Comparison of ENCODE assay signal across 8 cellular contexts in genomic region chr2:86764661-86765307, GRCh38. TPM values are rescaled to one million over a fixed set of nuclear protein-coding genes. Genes with fewer than 3 reads are reported as not detected.
DNase-seq lines count a peak whose midpoint lies in the region; ATAC-seq and TF ChIP-seq lines count a peak whose summit lies in the region.

No MANE protein-coding gene starts in this region.

- H3K4me1 ChIP-seq in lower lobe of right lung (peaks cover 12% of the 10 kb centered on the region), vagina (no peaks in the 10 kb centered on the region)

- H3K27me3 ChIP-seq in AG04450 (ENCODE audit: control insufficient read depth, insufficient read depth, low read length) (no peaks in the 10 kb centered on the region), lower lobe of right lung (ENCODE audit: low read depth) (no peaks in the 10 kb centered on the region), vagina (no peaks in the 10 kb centered on the region)

- TF ChIP-seq CTCF in AG04450 (IDR thresholded peaks at IDR 0.05; ENCODE audit: low read depth, low read length): peak; percentile 77
- TF ChIP-seq CTCF in GM10248 (IDR thresholded peaks at IDR 0.05; ENCODE audit: control extremely low read depth, extremely low read depth, low read depth, missing control alignments): peak; percentile 59
- peak; percentile 70 for TF ChIP-seq CTCF in lower lobe of right lung (IDR thresholded peaks at IDR 0.05)
- peak in 2 of 3 experiments; percentile 47 to 59 for TF ChIP-seq CTCF in vagina (IDR thresholded peaks at IDR 0.05)

- H3K36me3 ChIP-seq in lower lobe of right lung: peaks cover 26% of the 10 kb centered on the region
- H3K36me3 ChIP-seq in vagina: peaks cover 0 to 9% of the 10 kb centered on the region in 2 donors

- intact Hi-C loops in lower lobe of right lung (cut with DNase I): no loop called here
- intact Hi-C loops in vagina (cut with DNase I): no loop called here

- ATAC-seq in HG03565 (IDR thresholded peaks at IDR 0.05; ENCODE audit: unreplicated experiment) (peak; percentile 72), lower lobe of right lung (peak; percentile 45 to 65), HG02970 (IDR thresholded peaks at IDR 0.05; ENCODE audit: low FRiP score, unreplicated experiment) (no peak)

- TF ChIP-seq POLR2A in vagina (IDR thresholded peaks at IDR 0.05): no peak

- no peaks in the 10 kb centered on the region for H3K9me3 ChIP-seq in AG04450 (ENCODE audit: control insufficient read depth, insufficient read depth, low read length)
- H3K9me3 ChIP-seq in lower lobe of right lung: no peaks in the 10 kb centered on the region
- no peaks in the 10 kb centered on the region for H3K9me3 ChIP-seq in vagina

- POLR2A ChIA-PET in AG04450 (lab: Yijun Ruan, JAX): no interaction called here
- POLR2A ChIA-PET in GM10248 (lab: Yijun Ruan, JAX): no interaction called here

- DNase-seq in AG04450 (ENCODE audit: low read depth, low spot score): peak; percentile 15
- DNase-seq in GM10248 (ENCODE audit: extremely low spot score): peak; percentile 60
- peak; percentile 47 for DNase-seq in RPMI7951 (ENCODE audit: low read depth)
- peak; percentile 19 for DNase-seq in dedifferentiated amniotic fluid mesenchymal stem cell (ENCODE audit: extremely low spot score)
- no peak for DNase-seq in lower lobe of right lung
- DNase-seq in vagina (ENCODE audit: extremely low spot score in 2 of 2): no peak

- CTCF ChIA-PET in AG04450 (lab: Charles Lee) (interaction anchor here (0.6 to 2.7 kb wide), 14 partner anchors 8 to 143 kb away, joined by 3 to 51 read pairs (median 6); no protein-coding TSS in a partner anchor), GM10248 (lab: Yijun Ruan, JAX) (interaction anchor here (0.6 to 6.2 kb wide), 18 partner anchors 8 to 63 kb away, joined by 3 to 57 read pairs (median 5); no protein-coding TSS in a partner anchor)

- H3K27ac ChIP-seq in AG04450 (ENCODE audit: low read depth, low read length) (no peak overlapping the region), lower lobe of right lung (no peak overlapping the region), vagina (no peak overlapping the region)

- H3K4me3 ChIP-seq in AG04450 (ENCODE audit: low read depth, low read length): no peak overlapping the region
- no peak overlapping the region for H3K4me3 ChIP-seq in lower lobe of right lung
- no peak overlapping the region for H3K4me3 ChIP-seq in vagina

RNA-seq across cellular contexts. Expression of gene CD8A, which starts 25.9 kb away (rescaled TPM):
- polyA plus RNA-seq in AG04450 (2011; rRNA removed): not detected in 2 replicates
- 0.09 TPM in 1 of 2 replicates, not detected in the other for polyA minus RNA-seq in AG04450 (2011; rRNA and poly(A)+ RNA removed)
- total RNA-seq in RPMI7951 (2014; rRNA removed; shearing (Covaris generic)): not detected in 2 replicates
- total RNA-seq in lower lobe of right lung (5.5 TPM), vagina (6.9 TPM)

RNA-seq across cellular contexts. Expression of gene RMND5A, which starts 44.7 kb away (rescaled TPM):
- polyA plus RNA-seq in AG04450 (2011; rRNA removed): 15.2 and 19.1 TPM in 2 replicates
- 27.7 and 32.3 TPM in 2 replicates for polyA minus RNA-seq in AG04450 (2011; rRNA and poly(A)+ RNA removed)
- 19.5 and 22.2 TPM in 2 replicates for total RNA-seq in RPMI7951 (2014; rRNA removed; shearing (Covaris generic))
- total RNA-seq in lower lobe of right lung: 32.1 TPM
- total RNA-seq in vagina: 37.6 TPM

Comparison
In these comparisons a context has a peak if more than half of its experiments do, and no peak if none do; other contexts are left out.
1. DNase-seq: peak in AG04450 (single experiment), GM10248 (single experiment), RPMI7951 (single experiment) and dedifferentiated amniotic fluid mesenchymal stem cell (single experiment); none in lower lobe of right lung (single experiment) and vagina (0 of 2).
2. Peak in every context shown above with its lines, with median percentiles within 50 percentile points of each other: CTCF ChIP-seq.